ENCODE assay signal across 1 cellular context in genomic region chr6:90406142-90406794, GRCh38.
TF ChIP-seq lines count a peak whose summit lies in the region.

No MANE protein-coding gene starts in this region.

TF ChIP-seq in K562, 482 proteins besides CTCF, POLR2A, EP300 and RAD21 (continued from another document):
- TF ChIP-seq, protein P1, sequence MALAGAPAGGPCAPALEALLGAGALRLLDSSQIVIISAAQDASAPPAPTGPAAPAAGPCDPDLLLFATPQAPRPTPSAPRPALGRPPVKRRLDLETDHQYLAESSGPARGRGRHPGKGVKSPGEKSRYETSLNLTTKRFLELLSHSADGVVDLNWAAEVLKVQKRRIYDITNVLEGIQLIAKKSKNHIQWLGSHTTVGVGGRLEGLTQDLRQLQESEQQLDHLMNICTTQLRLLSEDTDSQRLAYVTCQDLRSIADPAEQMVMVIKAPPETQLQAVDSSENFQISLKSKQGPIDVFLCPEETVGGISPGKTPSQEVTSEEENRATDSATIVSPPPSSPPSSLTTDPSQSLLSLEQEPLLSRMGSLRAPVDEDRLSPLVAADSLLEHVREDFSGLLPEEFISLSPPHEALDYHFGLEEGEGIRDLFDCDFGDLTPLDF (CRISPR knock-in tag; IDR thresholded peaks at IDR 0.05): no peak
- TF ChIP-seq ATF6 (CRISPR knock-in tag; IDR thresholded peaks at IDR 0.05) (no peak), ZNF318 (IDR thresholded peaks at IDR 0.05; ENCODE audit: borderline replicate concordance in 1 of 2, low read depth in 1 of 2) (peak in 1 of 2 experiments; percentile 81; a peak in 2 of 4 replicates), SREBF1 (IDR thresholded peaks at IDR 0.05; ENCODE audit: borderline replicate concordance, low read depth, low read length) (no peak), SMARCC2 (IDR thresholded peaks at IDR 0.05; ENCODE audit: low read depth) (peak; percentile 35; the same call in 1 of the 2 replicates), FOSL1 (tag; conservative IDR thresholded peaks at IDR 0.05) (peak; percentile 86), IRF2 (CRISPR knock-in tag; IDR thresholded peaks at IDR 0.05) (no peak), ATF7 (IDR thresholded peaks at IDR 0.05) (peak; percentile 65), ARID1B (IDR thresholded peaks at IDR 0.05) (peak; percentile 71), BMI1 (IDR thresholded peaks at IDR 0.05; ENCODE audit: low read length) (no peak), EHMT2 (IDR thresholded peaks at IDR 0.05) (peak; percentile 47), JUN (IDR thresholded peaks at IDR 0.05; ENCODE audit: borderline replicate concordance, low read depth, low read length) (peak; percentile 94), JUN (CRISPR knock-in tag; IDR thresholded peaks at IDR 0.05; ENCODE audit: borderline replicate concordance) (no peak), RBBP5 (IDR thresholded peaks at IDR 0.05; ENCODE audit: borderline replicate concordance, insufficient read depth, low read length, poor library complexity, severe bottlenecking) (no peak), FOXP4 (CRISPR knock-in tag; IDR thresholded peaks at IDR 0.05; ENCODE audit: borderline replicate concordance) (no peak), NR2C1 (IDR thresholded peaks at IDR 0.05) (no peak), NR2C1 (tag; IDR thresholded peaks at IDR 0.05) (no peak), DPF2 (IDR thresholded peaks at IDR 0.05) (peak; percentile 52), TAF9B (IDR thresholded peaks at IDR 0.05; ENCODE audit: partially characterized antibody) (peak; percentile 21), MAFK (IDR thresholded peaks at IDR 0.05; ENCODE audit: low read length) (0 out of 2 replicates have a peak, but pooled peaks have one; percentile 10)
- TF ChIP-seq, protein P2, sequence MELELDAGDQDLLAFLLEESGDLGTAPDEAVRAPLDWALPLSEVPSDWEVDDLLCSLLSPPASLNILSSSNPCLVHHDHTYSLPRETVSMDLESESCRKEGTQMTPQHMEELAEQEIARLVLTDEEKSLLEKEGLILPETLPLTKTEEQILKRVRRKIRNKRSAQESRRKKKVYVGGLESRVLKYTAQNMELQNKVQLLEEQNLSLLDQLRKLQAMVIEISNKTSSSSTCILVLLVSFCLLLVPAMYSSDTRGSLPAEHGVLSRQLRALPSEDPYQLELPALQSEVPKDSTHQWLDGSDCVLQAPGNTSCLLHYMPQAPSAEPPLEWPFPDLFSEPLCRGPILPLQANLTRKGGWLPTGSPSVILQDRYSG (tag; conservative IDR thresholded peaks at IDR 0.05; ENCODE audit: low read depth): no peak
- TF ChIP-seq, protein P3, sequence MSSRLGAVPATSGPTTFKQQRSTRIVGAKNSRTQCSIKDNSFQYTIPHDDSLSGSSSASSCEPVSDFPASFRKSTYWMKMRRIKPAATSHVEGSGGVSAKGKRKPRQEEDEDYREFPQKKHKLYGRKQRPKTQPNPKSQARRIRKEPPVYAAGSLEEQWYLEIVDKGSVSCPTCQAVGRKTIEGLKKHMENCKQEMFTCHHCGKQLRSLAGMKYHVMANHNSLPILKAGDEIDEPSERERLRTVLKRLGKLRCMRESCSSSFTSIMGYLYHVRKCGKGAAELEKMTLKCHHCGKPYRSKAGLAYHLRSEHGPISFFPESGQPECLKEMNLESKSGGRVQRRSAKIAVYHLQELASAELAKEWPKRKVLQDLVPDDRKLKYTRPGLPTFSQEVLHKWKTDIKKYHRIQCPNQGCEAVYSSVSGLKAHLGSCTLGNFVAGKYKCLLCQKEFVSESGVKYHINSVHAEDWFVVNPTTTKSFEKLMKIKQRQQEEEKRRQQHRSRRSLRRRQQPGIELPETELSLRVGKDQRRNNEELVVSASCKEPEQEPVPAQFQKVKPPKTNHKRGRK (tag; IDR thresholded peaks at IDR 0.05): no peak
- TF ChIP-seq, protein P4, sequence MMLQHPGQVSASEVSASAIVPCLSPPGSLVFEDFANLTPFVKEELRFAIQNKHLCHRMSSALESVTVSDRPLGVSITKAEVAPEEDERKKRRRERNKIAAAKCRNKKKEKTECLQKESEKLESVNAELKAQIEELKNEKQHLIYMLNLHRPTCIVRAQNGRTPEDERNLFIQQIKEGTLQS (IDR thresholded peaks at IDR 0.05): peak; percentile 93
- TF ChIP-seq, protein P4 (CRISPR knock-in tag; conservative IDR thresholded peaks at IDR 0.05): no peak
TF ChIP-seq in K562: peak in this region for 20.
